ENCODE assay signal across 9 cellular contexts in genomic region chr3:43296565-43296964, GRCh38. TPM values are rescaled to one million over a fixed set of nuclear protein-coding genes. Genes with fewer than 3 reads are reported as not detected.
DNase-seq lines count a peak whose midpoint lies in the region; ATAC-seq lines count a peak whose summit lies in the region.
"Had no signal": no experiment of that assay in that cellular context is flagged by ENCODE, and none has a peak within 500 bp of the region (broad histone marks: within the 10 kb centered on the region; RNA-seq: fewer than 3 reads in every experiment).

No MANE protein-coding gene starts in this region.

- H3K27me3 Mint-ChIP-seq in activated CD4-positive, alpha-beta T cell treated with anti-CD3 and anti-CD28 coated beads, Interleukin-2, amount 10 ng/mL, durations not matched to agents 24 days and 14 days, result no peaks in the 10 kb centered on the region
- no peaks in the 10 kb centered on the region for H3K27me3 Mint-ChIP-seq in stimulated activated naive CD8-positive, alpha-beta T cell treated with anti-CD3 and anti-CD28 coated beads, Interleukin-15, amount 100 ng/mL, for 72 hours

- peaks cover 15% of the 10 kb centered on the region for H3K36me3 Mint-ChIP-seq in activated CD4-positive, alpha-beta T cell treated with anti-CD3 and anti-CD28 coated beads, Interleukin-2, amount 10 ng/mL, durations not matched to agents 24 days and 14 days (ENCODE audit: low read depth)

- DNase-seq in stimulated activated CD4-positive, alpha-beta T cell treated with anti-CD3 and anti-CD28 coated beads, Interleukin-12 subunit alpha, Interleukin-12 subunit beta, amount 100 ng/mL, for 24 hours (ENCODE audit: low read depth in 2 of 2), result peak; percentile 17
- no peak for DNase-seq in stimulated activated CD4-positive, alpha-beta T cell treated with anti-CD3 and anti-CD28 coated beads, Interleukin-2, amount 100 ng/mL, for 48 hours
- DNase-seq in activated CD4-positive, alpha-beta T cell treated with anti-CD3 and anti-CD28 coated beads, Interleukin-2, amount 10 ng/mL, durations not matched to agents 24 days and 14 days, result peak; percentile 90
- DNase-seq in germinal center (ENCODE audit: low spot score), result peak; percentile 19
- DNase-seq in stimulated activated naive CD8-positive, alpha-beta T cell treated with anti-CD3 and anti-CD28 coated beads, Interleukin-15, amount 100 ng/mL, for 72 hours, result peak; percentile 54 to 66
- DNase-seq in SHP77 (lab: John Stamatoyannopoulos, UW), result no peak
- no peak for DNase-seq in hippocampal formation (lab: John Stamatoyannopoulos, UW)

- peaks cover 65% of the 10 kb centered on the region for H3K4me1 Mint-ChIP-seq in activated CD4-positive, alpha-beta T cell treated with anti-CD3 and anti-CD28 coated beads, Interleukin-2, amount 10 ng/mL, durations not matched to agents 24 days and 14 days
- peaks cover 74% of the 10 kb centered on the region for H3K4me1 Mint-ChIP-seq in stimulated activated naive CD8-positive, alpha-beta T cell treated with anti-CD3 and anti-CD28 coated beads, Interleukin-15, amount 100 ng/mL, for 72 hours

- H3K27ac Mint-ChIP-seq in activated CD4-positive, alpha-beta T cell treated with anti-CD3 and anti-CD28 coated beads, Interleukin-2, amount 10 ng/mL, durations not matched to agents 24 days and 14 days, result peak overlapping the region; percentile 88
- H3K27ac Mint-ChIP-seq in stimulated activated naive CD8-positive, alpha-beta T cell treated with anti-CD3 and anti-CD28 coated beads, Interleukin-15, amount 100 ng/mL, for 72 hours, result peak overlapping the region; percentile 36 to 91

- peak; percentile 72 for ATAC-seq in HG03565 (IDR thresholded peaks at IDR 0.05; ENCODE audit: unreplicated experiment)
- peak; percentile 93 for ATAC-seq in stimulated activated naive CD8-positive, alpha-beta T cell treated with anti-CD3 and anti-CD28 coated beads, Interleukin-15, amount 100 ng/mL, for 72 hours

- no peaks in the 10 kb centered on the region for H3K9me3 Mint-ChIP-seq in activated CD4-positive, alpha-beta T cell treated with anti-CD3 and anti-CD28 coated beads, Interleukin-2, amount 10 ng/mL, durations not matched to agents 24 days and 14 days
- no peaks in the 10 kb centered on the region for H3K9me3 Mint-ChIP-seq in stimulated activated naive CD8-positive, alpha-beta T cell treated with anti-CD3 and anti-CD28 coated beads, Interleukin-15, amount 100 ng/mL, for 72 hours
- H3K9me3 Mint-ChIP-seq: neural crest cell had no signal

- intact Hi-C loops in activated CD4-positive, alpha-beta T cell treated with anti-CD3 and anti-CD28 coated beads, Interleukin-2, amount 10 ng/mL, durations not matched to agents 24 days and 14 days (cut with micrococcal nuclease), result loop anchor here (1.0 to 2.0 kb wide), 2 partner anchors 8 to 50 kb away; no protein-coding TSS in a partner anchor

- H3K4me3 Mint-ChIP-seq in activated CD4-positive, alpha-beta T cell treated with anti-CD3 and anti-CD28 coated beads, Interleukin-2, amount 10 ng/mL, durations not matched to agents 24 days and 14 days, result peak overlapping the region; percentile 74
- peak overlapping the region; percentile 78 for H3K4me3 Mint-ChIP-seq in stimulated activated naive CD8-positive, alpha-beta T cell treated with anti-CD3 and anti-CD28 coated beads, Interleukin-15, amount 100 ng/mL, for 72 hours
- H3K4me3 Mint-ChIP-seq: neural crest cell had no signal

RNA-seq across cellular contexts. Expression of gene SNRK, which starts 10.2 kb away (rescaled TPM):
- 29.0 and 30.3 TPM in 2 replicates for total RNA-seq in activated CD4-positive, alpha-beta T cell treated with anti-CD3 and anti-CD28 coated beads, Interleukin-2, amount 10 ng/mL, durations not matched to agents 24 days and 14 days

Comparison
In these comparisons a context has a peak if more than half of its experiments do, and no peak if none do; other contexts are left out.
1. DNase-seq: peak in stimulated activated CD4-positive, alpha-beta T cell treated with anti-CD3 and anti-CD28 coated beads, Interleukin-12 subunit alpha, Interleukin-12 subunit beta, amount 100 ng/mL, for 24 hours (2 of 2), activated CD4-positive, alpha-beta T cell treated with anti-CD3 and anti-CD28 coated beads, Interleukin-2, amount 10 ng/mL, durations not matched to agents 24 days and 14 days (single experiment), germinal center (single experiment) and stimulated activated naive CD8-positive, alpha-beta T cell treated with anti-CD3 and anti-CD28 coated beads, Interleukin-15, amount 100 ng/mL, for 72 hours (2 of 2); none in stimulated activated CD4-positive, alpha-beta T cell treated with anti-CD3 and anti-CD28 coated beads, Interleukin-2, amount 100 ng/mL, for 48 hours (0 of 2), SHP77 (0 of 2) and hippocampal formation (0 of 2).